Comparison of ENCODE assay signal across 8 cellular contexts in genomic region chr1:109687641-109688499, GRCh38. TPM values are rescaled to one million over a fixed set of nuclear protein-coding genes. Genes with fewer than 3 reads are reported as not detected.
DNase-seq lines count a peak whose midpoint lies in the region; ATAC-seq, FAIRE-seq and TF ChIP-seq lines count a peak whose summit lies in the region.

TSS of gene GSTM1 (plus strand) at chr1:109687817. CDS start at chr1:109687874, 57 bp downstream.

- H2BK12ac ChIP-seq in neuronal stem cell (ENCODE audit: low read length) = peak within 1 kb of the TSS; percentile 99

- H3K18ac ChIP-seq in neuronal stem cell (ENCODE audit: low read length) = peak within 1 kb of the TSS; percentile 98

- H2AK5ac ChIP-seq in neuronal stem cell (ENCODE audit: low read depth, low read length) = peak within 1 kb of the TSS; percentile 70

- H3K27me3 Mint-ChIP-seq in CD8-positive, alpha-beta memory T cell = peaks cover 0 to 2% of the 10 kb centered on the region in 2 donors

- H3K23ac ChIP-seq in neuronal stem cell (ENCODE audit: low read depth, low read length, poor library complexity) = peak within 1 kb of the TSS; percentile 44

- peak within 1 kb of the TSS; percentile 70 for H4K8ac ChIP-seq in neuronal stem cell (ENCODE audit: low read depth, low read length)

- peak within 1 kb of the TSS; percentile 94 for H3K14ac ChIP-seq in neuronal stem cell (ENCODE audit: low read length)

- H3K27ac Mint-ChIP-seq in CD8-positive, alpha-beta memory T cell = peak within 1 kb of the TSS in 5 of 8 donors; percentile 42 to 95 (median 85)

- no peaks in the 10 kb centered on the region for H3K9me3 ChIP-seq in CD8-positive, alpha-beta memory T cell (ENCODE audit: low read length)
- H3K9me3 ChIP-seq in neuronal stem cell (replicated peaks in 1 of 2; ENCODE audit: control insufficient read depth in 2 of 2, insufficient read depth in 1 of 2, low read depth in 1 of 2, low read length in 2 of 2) (no peaks in the 10 kb centered on the region), prostate gland (no peaks in the 10 kb centered on the region)

- intact Hi-C loops in prostate gland (cut with DNase I) = no loop called here

- ATAC-seq in GM19395 (IDR thresholded peaks at IDR 0.05; ENCODE audit: unreplicated experiment) (peak; percentile 94), HG02870 (IDR thresholded peaks at IDR 0.05; ENCODE audit: unreplicated experiment) (no peak), SK-N-SH treated with all-trans-retinoic acid at 6 μM for 48 hours (no peak)

- H3K4me2 ChIP-seq in neuronal stem cell (ENCODE audit: insufficient read depth, low read length, poor library complexity, severe bottlenecking) = peak within 1 kb of the TSS; percentile 65

- H3K4me3 ChIP-seq in CD8-positive, alpha-beta memory T cell (ENCODE audit: low read length) = peak within 1 kb of the TSS; percentile 37
- peak within 1 kb of the TSS; percentile 28 for H3K4me3 ChIP-seq in bronchial epithelial cell (ENCODE audit: low read depth, low read length)
- peak within 1 kb of the TSS; percentile 48 to 79 for H3K4me3 ChIP-seq in neuronal stem cell (ENCODE audit: low read length in 2 of 2)
- no peak within 1 kb of the TSS for H3K4me3 ChIP-seq in prostate gland

- H3K4ac ChIP-seq in neuronal stem cell (ENCODE audit: low read length) = peak within 1 kb of the TSS; percentile 98

- H3K4me1 ChIP-seq in CD8-positive, alpha-beta memory T cell (ENCODE audit: insufficient read depth, low read length) = no peaks in the 10 kb centered on the region
- peaks cover 0 to 6% of the 10 kb centered on the region in 2 donors for H3K4me1 ChIP-seq in neuronal stem cell (ENCODE audit: control insufficient read depth in 2 of 2, insufficient read depth in 1 of 2, low read depth in 1 of 2, low read length in 2 of 2)
- no peaks in the 10 kb centered on the region for H3K4me1 ChIP-seq in prostate gland (replicated peaks)

- peak within 1 kb of the TSS; percentile 92 for H3K9ac ChIP-seq in neuronal stem cell (ENCODE audit: low read depth, low read length, poor library complexity)

- peaks cover 0 to 3% (median 0%) of the 10 kb centered on the region in 5 donors for H3K9me3 Mint-ChIP-seq in CD8-positive, alpha-beta memory T cell

- H3K36me3 ChIP-seq in CD8-positive, alpha-beta memory T cell (ENCODE audit: insufficient read depth, low read length) = no peaks in the 10 kb centered on the region
- H3K36me3 ChIP-seq in bronchial epithelial cell (ENCODE audit: control insufficient read depth, insufficient read depth, low read length) = no peaks in the 10 kb centered on the region
- peaks cover 0 to 4% of the 10 kb centered on the region in 2 donors for H3K36me3 ChIP-seq in neuronal stem cell (replicated peaks in 1 of 2; ENCODE audit: control insufficient read depth in 2 of 2, insufficient read depth in 2 of 2, low read length in 2 of 2)
- no peaks in the 10 kb centered on the region for H3K36me3 ChIP-seq in prostate gland

- H3K4me3 Mint-ChIP-seq in CD8-positive, alpha-beta memory T cell = peak within 1 kb of the TSS in 4 of 7 donors; percentile 85 to 94 (median 89)

- POLR2A ChIA-PET in CD8-positive, alpha-beta memory T cell (lab: Charles Lee) = no interaction called here

- H3K4me1 Mint-ChIP-seq in CD8-positive, alpha-beta memory T cell = peaks cover 0 to 12% (median 0%) of the 10 kb centered on the region in 3 donors

- no peak for FAIRE-seq in bronchial epithelial cell (lab: Jason Lieb, UNC)

- H3K27ac ChIP-seq in CD8-positive, alpha-beta memory T cell (ENCODE audit: low read depth, low read length) = no peak within 1 kb of the TSS
- H3K27ac ChIP-seq in neuronal stem cell (replicated peaks; ENCODE audit: low read length) (no peak within 1 kb of the TSS), prostate gland (no peak within 1 kb of the TSS)

- H3K79me1 ChIP-seq in neuronal stem cell (ENCODE audit: low read depth, low read length) = no peaks in the 10 kb centered on the region

- H2AFZ ChIP-seq in neuronal stem cell (ENCODE audit: low read length) = peak within 1 kb of the TSS; percentile 80

- no peak within 1 kb of the TSS for H2BK5ac ChIP-seq in neuronal stem cell (ENCODE audit: low read length)

- no peaks in the 10 kb centered on the region for H3K27me3 ChIP-seq in CD8-positive, alpha-beta memory T cell (ENCODE audit: insufficient read depth, low read length, poor library complexity, severe bottlenecking)
- H3K27me3 ChIP-seq in bronchial epithelial cell (ENCODE audit: control insufficient read depth, insufficient read depth, low read length) = no peaks in the 10 kb centered on the region
- no peaks in the 10 kb centered on the region for H3K27me3 ChIP-seq in neuronal stem cell (ENCODE audit: control insufficient read depth in 3 of 3, insufficient read depth in 3 of 3, low read depth in 1 of 3, low read length in 3 of 3)
- H3K27me3 ChIP-seq in prostate gland (replicated peaks; ENCODE audit: insufficient read depth) = no peaks in the 10 kb centered on the region

- no CpG with 5 or more reads among the region's 46 CpGs for WGBS in neuronal stem cell (ENCODE audit: extremely low coverage in 2 of 2, insufficient read length in 2 of 2, insufficient replicate concordance in 1 of 2), 2 donors
- WGBS in prostate gland = no CpG with 5 or more reads among the region's 46 CpGs

- peak within 1 kb of the TSS; percentile 64 for H4K91ac ChIP-seq in neuronal stem cell (ENCODE audit: low read depth, low read length, poor library complexity)

- peak; percentile 30 for TF ChIP-seq CTCF in bronchial epithelial cell (IDR thresholded peaks at IDR 0.05; ENCODE audit: insufficient read depth, low read length, severe bottlenecking)
- no peak for TF ChIP-seq CTCF in prostate gland (IDR thresholded peaks at IDR 0.05)

- no peak for DNase-seq in CD8-positive, alpha-beta memory T cell
- DNase-seq in HuH-7.5 (ENCODE audit: low spot score) (peak; percentile 58), bronchial epithelial cell (ENCODE audit: low read depth) (peak; percentile 24), neuronal stem cell (ENCODE audit: low spot score) (peak; percentile 70), prostate gland (ENCODE audit: low spot score) (no peak)

- CTCF ChIA-PET in CD8-positive, alpha-beta memory T cell (lab: Charles Lee) = no interaction called here

- no peak for TF ChIP-seq POLR2A in prostate gland (IDR thresholded peaks at IDR 0.05)

- H2BK15ac ChIP-seq in neuronal stem cell (ENCODE audit: low read length) = peak within 1 kb of the TSS; percentile 91

- no peak within 1 kb of the TSS for H2BK120ac ChIP-seq in neuronal stem cell (ENCODE audit: low read depth, low read length)

- H3K36me3 Mint-ChIP-seq in CD8-positive, alpha-beta memory T cell = peaks cover 0 to 6% (median 0%) of the 10 kb centered on the region in 3 donors

TF ChIP-seq in SK-N-SH treated with all-trans-retinoic acid at 6 μM for 48 hours, 23 proteins besides CTCF, POLR2A, EP300 and RAD21:
- TF ChIP-seq RARB (CRISPR knock-in tag; IDR thresholded peaks at IDR 0.05) = no peak
- no peak for TF ChIP-seq SNAI2 (CRISPR knock-in tag; IDR thresholded peaks at IDR 0.05)
- TF ChIP-seq ZFP30 (CRISPR knock-in tag; IDR thresholded peaks at IDR 0.05) = no peak
- no peak for TF ChIP-seq PATZ1 (CRISPR knock-in tag; IDR thresholded peaks at IDR 0.05; ENCODE audit: borderline replicate concordance)
- TF ChIP-seq CSRNP3 (CRISPR knock-in tag; IDR thresholded peaks at IDR 0.05) = no peak
- TF ChIP-seq ARNTL (CRISPR knock-in tag; IDR thresholded peaks at IDR 0.05; ENCODE audit: borderline replicate concordance, low read depth) = no peak

RNA-seq across cellular contexts. Expression of gene GSTM1, which starts in this region (rescaled TPM):
- total RNA-seq in CD8-positive, alpha-beta memory T cell = not detected
- polyA plus RNA-seq in CD8-positive, alpha-beta memory T cell = not detected
- total RNA-seq in bronchial epithelial cell = 0.90 and 2.6 TPM in 2 replicates
- 54.3 TPM for polyA plus RNA-seq in neuronal stem cell (2013, experiment 1 of 2)
- polyA plus RNA-seq in neuronal stem cell (2013, experiment 2 of 2) = 55.1 TPM
- not detected for total RNA-seq in prostate gland

Comparison
In these comparisons a context has a peak if more than half of its experiments do, and no peak if none do; other contexts are left out.
1. DNase-seq: peak in HuH-7.5 (single experiment), bronchial epithelial cell (single experiment) and neuronal stem cell (single experiment); none in CD8-positive, alpha-beta memory T cell (0 of 5) and prostate gland (single experiment).
2. H3K4me3 ChIP-seq: peak in CD8-positive, alpha-beta memory T cell (single experiment), bronchial epithelial cell (single experiment) and neuronal stem cell (2 of 2); none in prostate gland (0 of 2).